ENCODE assay signal across 24 cellular contexts in the genomic region with DNA sequence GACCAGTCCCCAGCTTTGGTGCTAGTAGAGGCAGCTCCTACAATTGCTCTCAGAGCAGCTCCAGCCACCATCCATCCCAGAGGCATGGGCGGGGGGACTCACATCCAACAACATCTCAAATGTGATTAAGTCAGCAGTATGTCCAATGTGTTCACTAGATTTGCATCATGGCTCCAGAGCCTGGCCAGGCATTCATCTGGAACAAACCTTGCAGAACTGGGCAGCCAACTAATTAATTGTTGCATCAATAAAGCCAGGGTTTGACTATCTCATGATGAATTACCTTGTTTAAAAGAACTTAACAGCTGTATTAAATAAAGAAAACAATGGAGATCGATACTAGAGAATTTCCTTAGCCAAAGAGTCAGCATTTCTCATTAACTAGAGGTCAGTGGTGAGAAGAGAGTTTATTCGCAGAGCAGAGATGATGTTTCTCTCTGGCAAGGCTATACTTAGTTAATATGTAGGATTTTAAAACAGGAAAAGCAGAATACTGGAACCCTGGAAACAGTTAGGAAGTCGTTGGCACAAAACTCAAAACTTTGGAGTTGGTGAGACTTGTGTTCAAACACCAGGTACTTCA.
A peak's percentile ranks its signal among the peaks of the same experiment; 100 is the strongest.
DNase-seq lines count a peak whose midpoint lies in the region; ATAC-seq, FAIRE-seq and TF ChIP-seq lines count a peak whose summit lies in the region.
"Had no signal": no experiment of that assay in that cellular context is flagged by ENCODE, and none has a peak within 500 bp of the region (broad histone marks: within the 10 kb centered on the region; RNA-seq: fewer than 3 reads in every experiment).

No MANE protein-coding gene starts in this region.

- BruUV-seq in HepG2 (replicated peaks; lab: Mats Ljungman, UMichigan): no TSS peak

- H4K20me1 ChIP-seq in HepG2 (ENCODE audit: insufficient read depth, low read length): no peaks in the 10 kb centered on the region
- H4K20me1 ChIP-seq: BLaER1 treated with 17β-estradiol and CSF1 and Interleukin-3, amounts not matched to agents 10 nM and 100 nM had no signal

- H3K36me3 ChIP-seq in HepG2 (replicated peaks in 1 of 2; ENCODE audit: control insufficient read depth in 1 of 2, insufficient read depth in 2 of 2, low read length in 2 of 2) (no peaks in the 10 kb centered on the region), right lobe of liver (no peaks in the 10 kb centered on the region), pancreas (no peaks in the 10 kb centered on the region), neuronal stem cell (replicated peaks in 1 of 2; ENCODE audit: control insufficient read depth in 2 of 2, insufficient read depth in 2 of 2, low read length in 2 of 2) (no peaks in the 10 kb centered on the region)
- H3K36me3 ChIP-seq: BLaER1 treated with 17β-estradiol and CSF1 and Interleukin-3, amounts not matched to agents 10 nM and 100 nM had no signal

- H3K18ac ChIP-seq in neuronal stem cell (ENCODE audit: low read length): no peak overlapping the region

- CTCF ChIA-PET in HepG2 (lab: Yijun Ruan, JAX; ENCODE audit: low intra/inter-chr PET ratio, low total read pairs): no interaction called here

- H3K9me3 ChIP-seq in HepG2 (ENCODE audit: low read length) (peaks cover 6% of the 10 kb centered on the region), right lobe of liver (no peaks in the 10 kb centered on the region), pancreas (no peaks in the 10 kb centered on the region), neuronal stem cell (replicated peaks in 1 of 2; ENCODE audit: control insufficient read depth in 2 of 2, insufficient read depth in 1 of 2, low read depth in 1 of 2, low read length in 2 of 2) (no peaks in the 10 kb centered on the region)
- H3K9me3 ChIP-seq: Caco-2 had no signal

- DNase-seq in HepG2 (ENCODE audit: low spot score): no peak
- DNase-seq in right lobe of liver: no peak
- DNase-seq in mucosa of gallbladder (ENCODE audit: low spot score): peak; percentile 38
- DNase-seq in pancreas: peak in 2 of 6 donors; percentile 7 to 35
- DNase-seq in neuronal stem cell (ENCODE audit: low spot score): no peak
- DNase-seq: AML-193; Caco-2; Calu3; CD4-positive, alpha-beta T cell; CD8-positive, alpha-beta T cell; DMS79; DND-41; EL; GDM1 had no signal

- H4K91ac ChIP-seq in neuronal stem cell (ENCODE audit: low read depth, low read length, poor library complexity): no peak overlapping the region

- H2AFZ ChIP-seq in HepG2 (ENCODE audit: low read length) (no peak overlapping the region), neuronal stem cell (ENCODE audit: low read length) (no peak overlapping the region)

- H3K4me2 ChIP-seq in HepG2 (ENCODE audit: low read depth, low read length): no peak overlapping the region
- H3K4me2 ChIP-seq in neuronal stem cell (ENCODE audit: insufficient read depth, low read length, poor library complexity, severe bottlenecking): no peak overlapping the region
- H3K4me2 ChIP-seq: A549; BLaER1 treated with 17β-estradiol and CSF1 and Interleukin-3, amounts not matched to agents 10 nM and 100 nM had no signal

- no peak for TF ChIP-seq CTCF in HepG2 (CRISPR knock-in tag; IDR thresholded peaks at IDR 0.05)
- no peak for TF ChIP-seq CTCF in right lobe of liver (IDR thresholded peaks at IDR 0.05)
- no peak for TF ChIP-seq CTCF in pancreas (IDR thresholded peaks at IDR 0.05)

- under 1% methylated on average over 4 of the region's 4 CpGs for WGBS in HepG2 (ENCODE audit: low lambda C conversion rate)
- 64% methylated on average over 4 of the region's 4 CpGs for WGBS in right lobe of liver (ENCODE audit: insufficient coverage, low coverage, low lambda C conversion rate, missing lambda C conversion rate)
- WGBS in pancreas, 2 donors: 29% methylated on average over 4 of the region's 4 CpGs
- WGBS in neuronal stem cell (ENCODE audit: extremely low coverage in 2 of 2, insufficient read length in 2 of 2, insufficient replicate concordance in 1 of 2), 2 donors: no CpG with 5 or more reads among the region's 4 CpGs

- no peak overlapping the region for H3K4ac ChIP-seq in neuronal stem cell (ENCODE audit: low read length)

- no peaks in the 10 kb centered on the region for H3K79me1 ChIP-seq in neuronal stem cell (ENCODE audit: low read depth, low read length)

- intact Hi-C loops in HepG2 (cut with micrococcal nuclease; ENCODE audit: unreplicated experiment) (no loop called here), right lobe of liver (cut with DNase I) (no loop called here), pancreas (cut with DNase I) (no loop called here)

- TF ChIP-seq EP300 in HepG2 (IDR thresholded peaks at IDR 0.05; ENCODE audit: low read depth in 2 of 2, low read length in 2 of 2) (no peak), HepG2 (CRISPR knock-in tag; IDR thresholded peaks at IDR 0.05; ENCODE audit: borderline replicate concordance) (no peak)

- H2BK12ac ChIP-seq in neuronal stem cell (ENCODE audit: low read length): no peak overlapping the region

- FAIRE-seq in HepG2 (lab: Jason Lieb, UNC) (no peak), pancreas (lab: Jason Lieb, UNC) (no peak)
- FAIRE-seq: A549, D721Med, GM12878, GM12892, GM18507 had no signal

- H2BK15ac ChIP-seq in neuronal stem cell (ENCODE audit: low read length): no peak overlapping the region

- no peak overlapping the region for H2BK120ac ChIP-seq in neuronal stem cell (ENCODE audit: low read depth, low read length)

- H3K14ac ChIP-seq in neuronal stem cell (ENCODE audit: low read length): no peak overlapping the region

- H3K4me1 ChIP-seq in HepG2 (ENCODE audit: insufficient read depth, low read length) (no peaks in the 10 kb centered on the region), right lobe of liver (no peaks in the 10 kb centered on the region), pancreas (no peaks in the 10 kb centered on the region), neuronal stem cell (ENCODE audit: control insufficient read depth in 2 of 2, insufficient read depth in 1 of 2, low read depth in 1 of 2, low read length in 2 of 2) (peaks cover 0 to 2% of the 10 kb centered on the region in 2 donors)
- H3K4me1 ChIP-seq: A549; BLaER1 treated with 17β-estradiol and CSF1 and Interleukin-3, amounts not matched to agents 10 nM and 100 nM; Caco-2 had no signal

- H3K27me3 ChIP-seq in HepG2 (ENCODE audit: control insufficient read depth in 1 of 2, insufficient read depth in 2 of 2, low read length in 2 of 2) (no peaks in the 10 kb centered on the region), right lobe of liver (no peaks in the 10 kb centered on the region), pancreas (no peaks in the 10 kb centered on the region), neuronal stem cell (ENCODE audit: control insufficient read depth in 3 of 3, insufficient read depth in 3 of 3, low read depth in 1 of 3, low read length in 3 of 3) (no peaks in the 10 kb centered on the region)
- H3K27me3 ChIP-seq: BLaER1 treated with 17β-estradiol and CSF1 and Interleukin-3, amounts not matched to agents 10 nM and 100 nM had no signal

- H3K79me2 ChIP-seq in HepG2 (ENCODE audit: insufficient read depth, low read length): no peaks in the 10 kb centered on the region

- H3K9ac ChIP-seq in HepG2 (ENCODE audit: insufficient read depth, low read depth, low read length) (no peak overlapping the region), neuronal stem cell (ENCODE audit: low read depth, low read length, poor library complexity) (no peak overlapping the region)
- H3K9ac ChIP-seq: BLaER1 treated with 17β-estradiol and CSF1 and Interleukin-3, amounts not matched to agents 10 nM and 100 nM had no signal

- TF ChIP-seq POLR2A in HepG2 (IDR thresholded peaks at IDR 0.05; ENCODE audit: insufficient read depth in 1 of 2, low read depth in 2 of 2, low read length in 2 of 2): no peak
- no peak for TF ChIP-seq POLR2A in right lobe of liver (IDR thresholded peaks at IDR 0.05)

- ATAC-seq in HepG2: no peak
- no peak for ATAC-seq in right lobe of liver
- ATAC-seq in pancreas: peak; percentile 41 to 89 (median 72)
- ATAC-seq in GM19455 (IDR thresholded peaks at IDR 0.05; ENCODE audit: unreplicated experiment): no peak
- no peak for ATAC-seq in esophagus mucosa
- ATAC-seq: A549; CD8-positive, alpha-beta T cell; GM12878 had no signal

- no peak overlapping the region for H2BK5ac ChIP-seq in neuronal stem cell (ENCODE audit: low read length)

- H3K27ac ChIP-seq in HepG2 (ENCODE audit: extremely low read length, insufficient read depth, low read length) (no peak overlapping the region), right lobe of liver (no peak overlapping the region), pancreas (no peak overlapping the region), neuronal stem cell (replicated peaks; ENCODE audit: low read length) (no peak overlapping the region)
- H3K27ac ChIP-seq: 22Rv1; A549; BLaER1 treated with 17β-estradiol and CSF1 and Interleukin-3, amounts not matched to agents 10 nM and 100 nM; C4-2B had no signal

- in situ Hi-C loops in HepG2 (cut with HindIII; ENCODE audit: extremely low pct_ligation_motif_present, low pct_unique_long_range_greater_than_20kb): no loop called here

- H2AK5ac ChIP-seq in neuronal stem cell (ENCODE audit: low read depth, low read length): no peak overlapping the region

- no peak for TF ChIP-seq RAD21 in HepG2 (CRISPR knock-in tag; IDR thresholded peaks at IDR 0.05)

- H4K8ac ChIP-seq in neuronal stem cell (ENCODE audit: low read depth, low read length): no peak overlapping the region

- H3K23ac ChIP-seq in neuronal stem cell (ENCODE audit: low read depth, low read length, poor library complexity): no peak overlapping the region

- H3K4me3 ChIP-seq in HepG2 (replicated peaks in 1 of 3; ENCODE audit: insufficient read depth in 1 of 3, low read depth in 2 of 3, low read length in 3 of 3): no peak overlapping the region
- no peak overlapping the region for H3K4me3 ChIP-seq in right lobe of liver
- no peak overlapping the region for H3K4me3 ChIP-seq in pancreas
- H3K4me3 ChIP-seq in neuronal stem cell (ENCODE audit: low read length in 2 of 2): no peak overlapping the region
- H3K4me3 ChIP-seq: A549; BLaER1 treated with 17β-estradiol and CSF1 and Interleukin-3, amounts not matched to agents 10 nM and 100 nM; GM12878 had no signal

- POLR2A ChIA-PET in HepG2 (lab: Yijun Ruan, JAX): no interaction called here

Comparison
In these comparisons a context has a peak if more than half of its experiments do, and no peak if none do; other contexts are left out.
1. ATAC-seq: peak in pancreas (4 of 4); none in HepG2 (single experiment), right lobe of liver (0 of 4), GM19455 (single experiment) and esophagus mucosa (single experiment).